In genomic region chr6:3231213-3232016, GRCh38 we compare ENCODE assay signal across 1 cellular context.
TF ChIP-seq lines count a peak whose summit lies in the region.

No MANE protein-coding gene starts in this region.

TF ChIP-seq in HepG2, 621 proteins besides CTCF, POLR2A, EP300 and RAD21 (continued from another document and continues in another):
- TF ChIP-seq ATF2 (CRISPR knock-in tag; IDR thresholded peaks at IDR 0.05) (peak; percentile 57; the same call in 1 of the 2 replicates), MED1 (CRISPR knock-in tag; IDR thresholded peaks at IDR 0.05) (peak; percentile 40), ZZZ3 (CRISPR knock-in tag; IDR thresholded peaks at IDR 0.05; ENCODE audit: borderline replicate concordance) (no peak), NFKB2 (CRISPR knock-in tag; IDR thresholded peaks at IDR 0.05; ENCODE audit: borderline replicate concordance) (peak; percentile 73; the same call in 1 of the 2 replicates), ZBTB8A (CRISPR knock-in tag; IDR thresholded peaks at IDR 0.05; ENCODE audit: borderline replicate concordance, low read depth) (no peak), HNF4A (CRISPR knock-in tag; IDR thresholded peaks at IDR 0.05) (no peak), NCOR1 (IDR thresholded peaks at IDR 0.05; ENCODE audit: borderline replicate concordance, low read length) (peak; percentile 56; the same call in 1 of the 2 replicates), TEAD3 (CRISPR knock-in tag; optimal IDR thresholded peaks at IDR 0.05; ENCODE audit: borderline replicate concordance) (peak; percentile 90), ZFP91 (CRISPR knock-in tag; IDR thresholded peaks at IDR 0.05; ENCODE audit: borderline replicate concordance) (peak; percentile 81; the same call in 1 of the 2 replicates), FOXK1 (CRISPR knock-in tag; IDR thresholded peaks at IDR 0.05; ENCODE audit: borderline replicate concordance, low read depth) (peak; percentile 42; the same call in 1 of the 2 replicates), KDM6A (CRISPR knock-in tag; IDR thresholded peaks at IDR 0.05; ENCODE audit: low read depth) (0 out of 2 replicates have a peak, but pooled peaks have one; percentile 8), ZNF674 (CRISPR knock-in tag; IDR thresholded peaks at IDR 0.05; ENCODE audit: low read depth) (0 out of 2 replicates have a peak, but pooled peaks have one; percentile 41), HOXA3 (CRISPR knock-in tag; IDR thresholded peaks at IDR 0.05) (peak; percentile 85), ZNF891 (CRISPR knock-in tag; IDR thresholded peaks at IDR 0.05) (peak; percentile 58; the same call in 1 of the 2 replicates), GLI4 (CRISPR knock-in tag; IDR thresholded peaks at IDR 0.05; ENCODE audit: borderline replicate concordance) (0 out of 2 replicates have a peak, but pooled peaks have one; percentile 27), ZBTB7B (CRISPR knock-in tag; IDR thresholded peaks at IDR 0.05) (no peak; the same call in 1 of the 2 replicates), ZNF607 (CRISPR knock-in tag; IDR thresholded peaks at IDR 0.05; ENCODE audit: borderline replicate concordance) (0 out of 2 replicates have a peak, but pooled peaks have one; percentile 40), JUNB (CRISPR knock-in tag; IDR thresholded peaks at IDR 0.05; ENCODE audit: borderline replicate concordance) (peak; percentile 42; the same call in 1 of the 2 replicates), ZNF329 (CRISPR knock-in tag; IDR thresholded peaks at IDR 0.05; ENCODE audit: low read depth) (0 out of 2 replicates have a peak, but pooled peaks have one; percentile 35), KMT2A (CRISPR knock-in tag; IDR thresholded peaks at IDR 0.05) (peak; percentile 69; the same call in 1 of the 2 replicates), ZNF704 (CRISPR knock-in tag; IDR thresholded peaks at IDR 0.05; ENCODE audit: borderline replicate concordance) (no peak), GFI1 (CRISPR knock-in tag; IDR thresholded peaks at IDR 0.05; ENCODE audit: borderline replicate concordance) (peak; percentile 39; the same call in 1 of the 2 replicates), HOXA9 (CRISPR knock-in tag; IDR thresholded peaks at IDR 0.05; ENCODE audit: borderline replicate concordance) (0 out of 2 replicates have a peak, but pooled peaks have one; percentile 56), ZNF510 (CRISPR knock-in tag; IDR thresholded peaks at IDR 0.05; ENCODE audit: low read depth) (no peak), GMEB1 (CRISPR knock-in tag; IDR thresholded peaks at IDR 0.05; ENCODE audit: borderline replicate concordance) (0 out of 2 replicates have a peak, but pooled peaks have one; percentile 29), ZNF576 (CRISPR knock-in tag; IDR thresholded peaks at IDR 0.05) (no peak), HDAC6 (IDR thresholded peaks at IDR 0.05; ENCODE audit: low read depth, low read length) (no peak), RORA (CRISPR knock-in tag; IDR thresholded peaks at IDR 0.05) (no peak), GTF3A (CRISPR knock-in tag; conservative IDR thresholded peaks at IDR 0.05) (no peak), SALL1 (CRISPR knock-in tag; IDR thresholded peaks at IDR 0.05) (peak; percentile 76), RBFOX2 (IDR thresholded peaks at IDR 0.05; ENCODE audit: low read depth, low read length) (peak; percentile 49), SAP130 (CRISPR knock-in tag; IDR thresholded peaks at IDR 0.05; ENCODE audit: low read depth) (peak; percentile 79), SP140L (CRISPR knock-in tag; IDR thresholded peaks at IDR 0.05; ENCODE audit: borderline replicate concordance) (no peak), MYC (CRISPR knock-in tag; IDR thresholded peaks at IDR 0.05; ENCODE audit: borderline replicate concordance) (0 out of 2 replicates have a peak, but pooled peaks have one; percentile 41), SALL2 (CRISPR knock-in tag; IDR thresholded peaks at IDR 0.05) (0 out of 2 replicates have a peak, but pooled peaks have one; percentile 55), GATAD1 (CRISPR knock-in tag; IDR thresholded peaks at IDR 0.05) (no peak), MEIS2 (CRISPR knock-in tag; IDR thresholded peaks at IDR 0.05) (no peak), ZNF484 (CRISPR knock-in tag; IDR thresholded peaks at IDR 0.05; ENCODE audit: borderline replicate concordance, low read depth) (no peak), TFAP4 (IDR thresholded peaks at IDR 0.05; ENCODE audit: borderline replicate concordance, low read depth) (no peak), ZBTB43 (CRISPR knock-in tag; conservative IDR thresholded peaks at IDR 0.05) (no peak), ZHX1 (CRISPR knock-in tag; IDR thresholded peaks at IDR 0.05; ENCODE audit: low read depth) (0 out of 2 replicates have a peak, but pooled peaks have one; percentile 25), ZNF609 (CRISPR knock-in tag; IDR thresholded peaks at IDR 0.05; ENCODE audit: borderline replicate concordance) (no peak)
